Comparison of ENCODE assay signal across 8 cellular contexts in the genomic region with DNA sequence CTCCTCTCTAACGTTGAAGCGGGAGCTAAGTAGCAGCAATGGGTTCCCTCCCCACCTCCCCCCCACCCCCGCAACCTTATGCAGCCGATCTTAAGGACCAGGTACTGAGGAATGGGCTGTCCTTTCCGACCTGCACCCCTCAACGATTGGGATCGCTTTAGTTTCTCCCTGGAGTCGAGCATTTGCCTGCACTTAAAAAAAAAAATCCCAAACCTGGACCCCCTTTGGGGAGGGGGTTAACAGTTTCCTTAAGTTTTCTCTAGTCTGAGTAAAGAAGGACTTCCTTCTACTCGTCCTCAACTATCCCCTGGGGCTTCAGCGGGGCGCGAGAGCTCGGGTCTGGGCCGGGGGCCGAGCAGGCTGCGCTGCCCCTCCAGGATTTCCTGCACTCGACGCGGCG. TPM values are rescaled to one million over a fixed set of nuclear protein-coding genes. Genes with fewer than 3 reads are reported as not detected.
DNase-seq lines count a peak whose midpoint lies in the region; ATAC-seq and TF ChIP-seq lines count a peak whose summit lies in the region.

No MANE protein-coding gene starts in this region.

- WGBS in adrenal gland, 4 donors: 7 to 50% (median 20%) methylated on average over 3 to 20 of the region's 20 CpGs
- 0% methylated on average over 6 of the region's 20 CpGs; no CpG with 5 or more reads in 1 of the 2 experiments for WGBS in mesodermal cell (ENCODE audit: insufficient coverage in 2 of 2), 2 experiments

- DNase-seq in adrenal gland (no peak), epidermal melanocyte (ENCODE audit: insufficient read length, low spot score) (no peak), NOMO-1 treated with DMSO at 0.1 percent for 48 hours (lab: John Stamatoyannopoulos, UW; ENCODE audit: unreplicated experiment) (no peak), NCI-H345 treated with DMSO at 0.1 percent for 48 hours (lab: John Stamatoyannopoulos, UW; ENCODE audit: unreplicated experiment) (no peak), GM13976 (ENCODE audit: low spot score) (no peak)

- in situ Hi-C loops in GM13976 (cut with MboI; ENCODE audit: low sequenced_read_pairs, unreplicated experiment): no loop called here

- H3K9me3 ChIP-seq in adrenal gland (replicated peaks in 1 of 3) (no peaks in the 10 kb centered on the region), mesodermal cell (ENCODE audit: control insufficient read depth, low read length) (no peaks in the 10 kb centered on the region)

- no peaks in the 10 kb centered on the region for H3K4me1 ChIP-seq in adrenal gland (replicated peaks in 1 of 2)
- peaks cover 7% of the 10 kb centered on the region for H3K4me1 ChIP-seq in mesodermal cell (ENCODE audit: control insufficient read depth, insufficient read depth, low read length, poor library complexity, severe bottlenecking)

- H3K36me3 ChIP-seq in adrenal gland (replicated peaks in 1 of 2): no peaks in the 10 kb centered on the region
- H3K36me3 ChIP-seq in mesodermal cell (ENCODE audit: control insufficient read depth, insufficient read depth, low read length): no peaks in the 10 kb centered on the region

- TF ChIP-seq CTCF in 22Rv1 (IDR thresholded peaks at IDR 0.05) (no peak), adrenal gland (IDR thresholded peaks at IDR 0.05) (no peak), GM13976 (IDR thresholded peaks at IDR 0.05; ENCODE audit: borderline replicate concordance, control extremely low read depth, extremely low read depth, insufficient read depth, missing control alignments) (no peak)

- intact Hi-C loops in adrenal gland (cut with DNase I): no loop called here

- TF ChIP-seq POLR2A in adrenal gland (IDR thresholded peaks at IDR 0.05): no peak

- peaks cover 7% of the 10 kb centered on the region for H3K27me3 ChIP-seq in adrenal gland

- peak; percentile 2 for ATAC-seq in GM21717 (IDR thresholded peaks at IDR 0.05; ENCODE audit: unreplicated experiment)

- peak overlapping the region; percentile 78 for H3K27ac ChIP-seq in 22Rv1
- H3K27ac ChIP-seq in adrenal gland: peak overlapping the region in 3 of 5 donors; percentile 47 to 80 (median 66)
- H3K27ac ChIP-seq in mesodermal cell (ENCODE audit: low read depth, low read length, severe bottlenecking): no peak overlapping the region

- H3K4me3 ChIP-seq in adrenal gland: peak overlapping the region in 2 of 4 donors; percentile 27 to 57
- peak overlapping the region; percentile 25 for H3K4me3 ChIP-seq in mesodermal cell (ENCODE audit: extremely low read depth, insufficient read depth, low read length, poor library complexity, severe bottlenecking)

RNA-seq across cellular contexts. Expression of gene BCORL1, which starts 25.7 kb away (rescaled TPM):
- total RNA-seq in adrenal gland: 10 to 100 TPM in 4 of 8 donors, 1 to 10 TPM in 4; 4.2 to 18.5 (median 10.2) TPM
- 1 to 10 TPM; 2.8 to 8.4 (median 5.5) TPM for polyA plus RNA-seq in adrenal gland
- 23.1 TPM for polyA plus RNA-seq in mesodermal cell (2013, experiment 1 of 2)
- polyA plus RNA-seq in mesodermal cell (2013, experiment 2 of 2): 21.1 TPM

RNA-seq across cellular contexts. Expression of gene UTP14A, which starts 50.8 kb away (rescaled TPM):
- total RNA-seq in adrenal gland: 10 to 100 TPM; 10.1 to 17.5 (median 15.1) TPM
- 10 to 100 TPM; 10.7 to 28.1 (median 11.1) TPM for polyA plus RNA-seq in adrenal gland
- polyA plus RNA-seq in mesodermal cell (2013, experiment 1 of 2): 7.3 TPM
- polyA plus RNA-seq in mesodermal cell (2013, experiment 2 of 2): 8.9 TPM
